1 cellular context compared by ENCODE assay signal in genomic region chr13:50387124-50387581, GRCh38.
TF ChIP-seq lines count a peak whose summit lies in the region.

No MANE protein-coding gene starts in this region.

TF ChIP-seq in WTC11, 78 proteins besides CTCF, POLR2A, EP300 and RAD21 (continued from another document):
- TF ChIP-seq, protein P1, sequence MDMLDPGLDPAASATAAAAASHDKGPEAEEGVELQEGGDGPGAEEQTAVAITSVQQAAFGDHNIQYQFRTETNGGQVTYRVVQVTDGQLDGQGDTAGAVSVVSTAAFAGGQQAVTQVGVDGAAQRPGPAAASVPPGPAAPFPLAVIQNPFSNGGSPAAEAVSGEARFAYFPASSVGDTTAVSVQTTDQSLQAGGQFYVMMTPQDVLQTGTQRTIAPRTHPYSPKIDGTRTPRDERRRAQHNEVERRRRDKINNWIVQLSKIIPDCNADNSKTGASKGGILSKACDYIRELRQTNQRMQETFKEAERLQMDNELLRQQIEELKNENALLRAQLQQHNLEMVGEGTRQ (CRISPR knock-in tag; IDR thresholded peaks at IDR 0.05): no peak
- TF ChIP-seq, protein P2, sequence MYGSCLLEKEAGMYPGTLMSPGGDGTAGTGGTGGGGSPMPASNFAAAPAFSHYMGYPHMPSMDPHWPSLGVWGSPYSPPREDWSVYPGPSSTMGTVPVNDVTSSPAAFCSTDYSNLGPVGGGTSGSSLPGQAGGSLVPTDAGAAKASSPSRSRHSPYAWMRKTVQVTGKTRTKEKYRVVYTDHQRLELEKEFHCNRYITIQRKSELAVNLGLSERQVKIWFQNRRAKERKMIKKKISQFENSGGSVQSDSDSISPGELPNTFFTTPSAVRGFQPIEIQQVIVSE (CRISPR knock-in tag; IDR thresholded peaks at IDR 0.05; ENCODE audit: borderline replicate concordance): no peak
- TF ChIP-seq, protein P3, sequence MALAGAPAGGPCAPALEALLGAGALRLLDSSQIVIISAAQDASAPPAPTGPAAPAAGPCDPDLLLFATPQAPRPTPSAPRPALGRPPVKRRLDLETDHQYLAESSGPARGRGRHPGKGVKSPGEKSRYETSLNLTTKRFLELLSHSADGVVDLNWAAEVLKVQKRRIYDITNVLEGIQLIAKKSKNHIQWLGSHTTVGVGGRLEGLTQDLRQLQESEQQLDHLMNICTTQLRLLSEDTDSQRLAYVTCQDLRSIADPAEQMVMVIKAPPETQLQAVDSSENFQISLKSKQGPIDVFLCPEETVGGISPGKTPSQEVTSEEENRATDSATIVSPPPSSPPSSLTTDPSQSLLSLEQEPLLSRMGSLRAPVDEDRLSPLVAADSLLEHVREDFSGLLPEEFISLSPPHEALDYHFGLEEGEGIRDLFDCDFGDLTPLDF (CRISPR knock-in tag; IDR thresholded peaks at IDR 0.05): no peak
- no peak for TF ChIP-seq SP1 (CRISPR knock-in tag; conservative IDR thresholded peaks at IDR 0.05)
- TF ChIP-seq, protein P4, sequence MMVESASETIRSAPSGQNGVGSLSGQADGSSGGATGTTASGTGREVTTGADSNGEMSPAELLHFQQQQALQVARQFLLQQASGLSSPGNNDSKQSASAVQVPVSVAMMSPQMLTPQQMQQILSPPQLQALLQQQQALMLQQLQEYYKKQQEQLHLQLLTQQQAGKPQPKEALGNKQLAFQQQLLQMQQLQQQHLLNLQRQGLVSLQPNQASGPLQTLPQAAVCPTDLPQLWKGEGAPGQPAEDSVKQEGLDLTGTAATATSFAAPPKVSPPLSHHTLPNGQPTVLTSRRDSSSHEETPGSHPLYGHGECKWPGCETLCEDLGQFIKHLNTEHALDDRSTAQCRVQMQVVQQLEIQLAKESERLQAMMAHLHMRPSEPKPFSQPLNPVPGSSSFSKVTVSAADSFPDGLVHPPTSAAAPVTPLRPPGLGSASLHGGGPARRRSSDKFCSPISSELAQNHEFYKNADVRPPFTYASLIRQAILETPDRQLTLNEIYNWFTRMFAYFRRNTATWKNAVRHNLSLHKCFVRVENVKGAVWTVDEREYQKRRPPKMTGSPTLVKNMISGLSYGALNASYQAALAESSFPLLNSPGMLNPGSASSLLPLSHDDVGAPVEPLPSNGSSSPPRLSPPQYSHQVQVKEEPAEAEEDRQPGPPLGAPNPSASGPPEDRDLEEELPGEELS (CRISPR knock-in tag; IDR thresholded peaks at IDR 0.05): no peak
- no peak for TF ChIP-seq NR3C1 (CRISPR knock-in tag; conservative IDR thresholded peaks at IDR 0.05; ENCODE audit: low read depth)
- TF ChIP-seq SMAD3 (CRISPR knock-in tag; IDR thresholded peaks at IDR 0.05; ENCODE audit: borderline replicate concordance): no peak
